ENCODE assay signal across 8 cellular contexts in the genomic region with DNA sequence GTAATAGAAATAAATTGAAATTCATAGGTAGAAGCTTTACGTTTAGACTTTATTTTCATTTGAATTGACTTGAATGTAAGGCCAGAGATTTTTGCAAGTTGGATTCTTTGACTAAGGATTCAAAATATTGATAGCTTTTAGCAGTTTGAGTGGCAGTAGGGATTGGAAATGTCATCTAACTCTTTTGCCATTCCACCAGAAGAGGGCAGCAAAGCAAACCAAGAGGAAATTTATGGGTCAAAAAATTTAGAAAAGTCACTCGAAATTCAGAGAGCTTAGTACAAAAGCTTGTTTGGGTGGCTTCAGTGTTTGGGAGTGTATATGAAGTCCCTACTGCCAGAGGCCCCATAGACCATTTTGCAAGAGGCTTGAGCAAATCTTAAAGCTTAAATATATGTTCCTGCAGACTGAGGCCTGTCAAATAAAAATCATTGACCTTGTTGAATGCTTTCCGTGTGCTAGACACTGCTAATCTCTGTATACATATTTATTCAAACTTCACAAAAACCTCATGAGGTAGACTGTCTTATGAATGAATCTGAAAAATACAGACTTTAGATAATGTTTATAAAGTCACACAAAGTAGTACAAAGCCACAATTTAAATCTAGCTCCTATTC. TPM values are rescaled to one million over a fixed set of nuclear protein-coding genes. Genes with fewer than 3 reads are reported as not detected.
A peak's percentile ranks its signal among the peaks of the same experiment; 100 is the strongest.
DNase-seq lines count a peak whose midpoint lies in the region; ATAC-seq, FAIRE-seq and TF ChIP-seq lines count a peak whose summit lies in the region.

No MANE protein-coding gene starts in this region.

- CTCF ChIA-PET in WTC11 (lab: Charles Lee) = interaction anchor here (0.6 to 1.7 kb wide), 31 partner anchors 8 to 389 kb away, joined by 3 to 13 read pairs (median 4); partner anchors contain the start of genes PHTF2 and TMEM60

- H3K27ac Mint-ChIP-seq in WTC11 = no peak overlapping the region

- peaks cover 22% of the 10 kb centered on the region for H3K36me3 Mint-ChIP-seq in WTC11

- TF ChIP-seq POLR2A in gastroesophageal sphincter (IDR thresholded peaks at IDR 0.05) = no peak

- TF ChIP-seq CTCF in WTC11 (IDR thresholded peaks at IDR 0.05) = peak; percentile 67
- TF ChIP-seq CTCF in gastroesophageal sphincter (IDR thresholded peaks at IDR 0.05) = peak; percentile 60 to 72 (median 68)
- TF ChIP-seq CTCF in omental fat pad (IDR thresholded peaks at IDR 0.05) = no peak

- no peak for TF ChIP-seq EP300 in gastroesophageal sphincter (IDR thresholded peaks at IDR 0.05)

- H3K4me1 Mint-ChIP-seq in WTC11 = 0 out of 2 replicates have a peak, but pooled peaks cover 3% of the 10 kb centered on the region

- 22 to 23% methylated on average over 3 of the region's 3 CpGs for WGBS in gastroesophageal sphincter (ENCODE audit: low coverage in 1 of 2), 2 donors
- 27 to 29% (median 27%) methylated on average over 3 of the region's 3 CpGs for WGBS in small intestine, 3 donors

- H3K4me1 ChIP-seq in gastroesophageal sphincter = peaks cover 0 to 7% (median 0%) of the 10 kb centered on the region in 3 donors
- no peaks in the 10 kb centered on the region for H3K4me1 ChIP-seq in small intestine (ENCODE audit: control insufficient read depth in 2 of 2, insufficient read depth in 1 of 2, low read depth in 1 of 2, low read length in 1 of 2)

- H3K27ac ChIP-seq in gastroesophageal sphincter (no peak overlapping the region), small intestine (ENCODE audit: low read depth in 1 of 2, low read length in 1 of 2) (no peak overlapping the region)

- no peaks in the 10 kb centered on the region for H3K9me3 Mint-ChIP-seq in WTC11

- POLR2A ChIA-PET in WTC11 (lab: Charles Lee) = interaction anchor here (1.1 kb wide), 1 partner anchor 26 kb away, joined by 3 read pairs; no protein-coding TSS in a partner anchor

- H3K27me3 Mint-ChIP-seq in WTC11 (ENCODE audit: low read depth) = no peaks in the 10 kb centered on the region

- H3K27me3 ChIP-seq in gastroesophageal sphincter (no peaks in the 10 kb centered on the region), small intestine (ENCODE audit: control insufficient read depth in 2 of 2, insufficient read depth in 2 of 2, low read length in 2 of 2) (no peaks in the 10 kb centered on the region)

- H3K9me3 ChIP-seq in gastroesophageal sphincter (no peaks in the 10 kb centered on the region), small intestine (ENCODE audit: control insufficient read depth, low read depth) (no peaks in the 10 kb centered on the region)

- H3K4me3 Mint-ChIP-seq in WTC11 = no peak overlapping the region

- H3K4me3 ChIP-seq in gastroesophageal sphincter (no peak overlapping the region), small intestine (ENCODE audit: low read depth in 1 of 2, low read length in 2 of 2) (no peak overlapping the region)

- peak; percentile 44 for DNase-seq in stimulated activated CD4-positive, alpha-beta T cell treated with anti-CD3 and anti-CD28 coated beads, Interleukin-4, amount 100 ng/mL, for 24 hours
- DNase-seq in stimulated activated CD4-positive, alpha-beta T cell treated with anti-CD3 and anti-CD28 coated beads, Interleukin-12 subunit alpha, Interleukin-12 subunit beta, amount 100 ng/mL, for 4 hours = no peak
- peak; percentile 85 for DNase-seq in NAMALWA (ENCODE audit: low spot score)
- DNase-seq in WTC11 (ENCODE audit: low spot score) = no peak
- DNase-seq in small intestine = peak; percentile 51
- no peak for DNase-seq in omental fat pad (ENCODE audit: low spot score)
- DNase-seq in GDM1 (lab: John Stamatoyannopoulos, UW) = no peak

- peak; percentile 59 for FAIRE-seq in small intestine (lab: Jason Lieb, UNC)

- peaks cover 0 to 52% of the 10 kb centered on the region in 2 donors for H3K36me3 ChIP-seq in gastroesophageal sphincter
- H3K36me3 ChIP-seq in small intestine (ENCODE audit: control insufficient read depth in 2 of 2, insufficient read depth in 2 of 2, low read length in 2 of 2) = no peaks in the 10 kb centered on the region

- ATAC-seq in WTC11 (no peak), gastroesophageal sphincter (no peak), omental fat pad (ENCODE audit: low FRiP score) (no peak)

TF ChIP-seq in WTC11, 78 proteins besides CTCF, POLR2A, EP300 and RAD21 (continues in another document):
- TF ChIP-seq ATF6 (CRISPR knock-in tag; IDR thresholded peaks at IDR 0.05) = no peak
- TF ChIP-seq GRHL2 (CRISPR knock-in tag; IDR thresholded peaks at IDR 0.05; ENCODE audit: insufficient replicate concordance, severe bottlenecking) = no peak
- TF ChIP-seq MLX (CRISPR knock-in tag; IDR thresholded peaks at IDR 0.05) = no peak
- no peak for TF ChIP-seq ATF1 (CRISPR knock-in tag; IDR thresholded peaks at IDR 0.05)
- no peak for TF ChIP-seq PRDM15 (CRISPR knock-in tag; IDR thresholded peaks at IDR 0.05)
- TF ChIP-seq, protein P1, sequence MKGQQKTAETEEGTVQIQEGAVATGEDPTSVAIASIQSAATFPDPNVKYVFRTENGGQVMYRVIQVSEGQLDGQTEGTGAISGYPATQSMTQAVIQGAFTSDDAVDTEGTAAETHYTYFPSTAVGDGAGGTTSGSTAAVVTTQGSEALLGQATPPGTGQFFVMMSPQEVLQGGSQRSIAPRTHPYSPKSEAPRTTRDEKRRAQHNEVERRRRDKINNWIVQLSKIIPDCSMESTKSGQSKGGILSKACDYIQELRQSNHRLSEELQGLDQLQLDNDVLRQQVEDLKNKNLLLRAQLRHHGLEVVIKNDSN (CRISPR knock-in tag; IDR thresholded peaks at IDR 0.05) = no peak
- TF ChIP-seq TEAD1 (CRISPR knock-in tag; IDR thresholded peaks at IDR 0.05) = no peak
- TF ChIP-seq ETV6 (CRISPR knock-in tag; IDR thresholded peaks at IDR 0.05) = no peak

RNA-seq across cellular contexts. Expression of gene RSBN1L, which starts 44.6 kb away (rescaled TPM):
- total RNA-seq in WTC11 (2021) (14.6 to 17.0 TPM (median 16.8 TPM) in 3 replicates), gastroesophageal sphincter (10 to 100 TPM; 18.7 to 40.8 (median 25.9) TPM), omental fat pad (10 to 100 TPM in 1 of 4 donors, 1 to 10 TPM in 3; 7.5 to 31.2 (median 9.0) TPM)
- 1 to 10 TPM; 6.4 to 8.3 (median 6.5) TPM for polyA plus RNA-seq in small intestine

Comparison
In these comparisons a context has a peak if more than half of its experiments do, and no peak if none do; other contexts are left out.
1. DNase-seq: peak in stimulated activated CD4-positive, alpha-beta T cell treated with anti-CD3 and anti-CD28 coated beads, Interleukin-4, amount 100 ng/mL, for 24 hours (single experiment), NAMALWA (single experiment) and small intestine (single experiment); none in stimulated activated CD4-positive, alpha-beta T cell treated with anti-CD3 and anti-CD28 coated beads, Interleukin-12 subunit alpha, Interleukin-12 subunit beta, amount 100 ng/mL, for 4 hours (single experiment), WTC11 (single experiment), omental fat pad (single experiment) and GDM1 (single experiment).
2. CTCF ChIP-seq: peak in WTC11 (single experiment) and gastroesophageal sphincter (4 of 4); none in omental fat pad (0 of 3).